ENCODE assay signal across 1 cellular context in genomic region chr16:84785843-84786538, GRCh38.
TF ChIP-seq lines count a peak whose summit lies in the region.

No MANE protein-coding gene starts in this region.

TF ChIP-seq in K562, 482 proteins besides CTCF, POLR2A, EP300 and RAD21 (continued from another document):
- no peak for TF ChIP-seq ZNF512 (tag; IDR thresholded peaks at IDR 0.05)
- TF ChIP-seq SMC3 (conservative IDR thresholded peaks at IDR 0.05; ENCODE audit: insufficient read depth, low read depth, low read length): no peak
- peak; percentile 30; the same call in 1 of the 2 replicates for TF ChIP-seq NFIC (IDR thresholded peaks at IDR 0.05)
